ENCODE assay signal across 14 cellular contexts in the genomic region with DNA sequence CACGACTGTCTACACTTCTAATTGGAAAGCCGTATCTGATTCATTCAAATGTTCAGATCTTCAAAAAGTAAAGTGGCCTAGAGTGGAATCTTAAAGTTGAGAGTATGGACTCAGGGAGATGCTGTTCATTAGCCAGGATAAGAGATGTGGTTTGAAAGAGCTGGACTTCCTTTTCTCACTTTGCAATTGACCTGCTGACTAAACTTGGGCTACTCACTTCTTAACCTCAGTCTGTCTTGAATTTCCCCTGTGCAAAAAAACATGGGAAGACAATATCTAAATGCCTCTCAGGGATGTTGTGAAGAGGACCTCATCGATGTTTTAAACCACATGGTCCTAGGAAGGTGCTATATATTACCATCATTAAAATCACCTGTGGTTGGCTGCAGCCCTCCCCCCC.
A peak's percentile ranks its signal among the peaks of the same experiment; 100 is the strongest.
DNase-seq lines count a peak whose midpoint lies in the region; ATAC-seq and TF ChIP-seq lines count a peak whose summit lies in the region.
"Had no signal": no experiment of that assay in that cellular context is flagged by ENCODE, and none has a peak within 500 bp of the region (broad histone marks: within the 10 kb centered on the region; RNA-seq: fewer than 3 reads in every experiment).

No MANE protein-coding gene starts in this region.

- peaks cover 3% of the 10 kb centered on the region for H3K9me3 Mint-ChIP-seq in activated CD8-positive, alpha-beta memory T cell treated with anti-CD3 and anti-CD28 coated beads, Interleukin-2, amount 10 ng/mL, durations not matched to agents 7 days and 5 days (ENCODE audit: low read depth)
- H3K9me3 Mint-ChIP-seq: HFFc6 had no signal

- H3K4me1 ChIP-seq in KMS-11 (ENCODE audit: low read depth, poor library complexity, severe bottlenecking), result peaks cover 83% of the 10 kb centered on the region
- H3K4me1 ChIP-seq in psoas muscle, result peaks cover 38% of the 10 kb centered on the region
- H3K4me1 ChIP-seq in PC-3 (ENCODE audit: insufficient read depth, low read length), result peaks cover 21% of the 10 kb centered on the region
- H3K4me1 ChIP-seq in A673 (ENCODE audit: insufficient read depth, low read length, poor library complexity, severe bottlenecking), result peaks cover 6% of the 10 kb centered on the region
- H3K4me1 ChIP-seq: SJCRH30 had no signal

- H3K27me3 Mint-ChIP-seq in activated CD8-positive, alpha-beta memory T cell treated with anti-CD3 and anti-CD28 coated beads, Interleukin-2, amount 10 ng/mL, durations not matched to agents 7 days and 5 days, result no peaks in the 10 kb centered on the region
- H3K27me3 Mint-ChIP-seq: activated naive CD8-positive, alpha-beta T cell treated with anti-CD3 and anti-CD28 coated beads, Interleukin-2, amount 10 ng/mL, durations not matched to agents 7 days and 5 days had no signal

- no peak for ATAC-seq in activated CD8-positive, alpha-beta memory T cell treated with anti-CD3 and anti-CD28 coated beads, Interleukin-2, amount 10 ng/mL, durations not matched to agents 7 days and 5 days
- ATAC-seq in GM21576 (IDR thresholded peaks at IDR 0.05; ENCODE audit: unreplicated experiment) (peak; percentile 42), psoas muscle (no peak), PC-3 (no peak)

- peaks cover 81% of the 10 kb centered on the region for H3K4me1 Mint-ChIP-seq in activated CD8-positive, alpha-beta memory T cell treated with anti-CD3 and anti-CD28 coated beads, Interleukin-2, amount 10 ng/mL, durations not matched to agents 7 days and 5 days

- no peak overlapping the region for H3K4me3 Mint-ChIP-seq in activated CD8-positive, alpha-beta memory T cell treated with anti-CD3 and anti-CD28 coated beads, Interleukin-2, amount 10 ng/mL, durations not matched to agents 7 days and 5 days
- H3K4me3 Mint-ChIP-seq: activated naive CD8-positive, alpha-beta T cell treated with anti-CD3 and anti-CD28 coated beads, Interleukin-2, amount 10 ng/mL, durations not matched to agents 7 days and 5 days; HFFc6 had no signal

- CTCF ChIA-PET in activated CD8-positive, alpha-beta memory T cell treated with anti-CD3 and anti-CD28 coated beads, Interleukin-2, amount 10 ng/mL, durations not matched to agents 7 days and 5 days (lab: Charles Lee), result interaction anchor here (1.4 kb wide), 2 partner anchors 63 to 67 kb away, joined by 4 to 5 read pairs; no protein-coding TSS in a partner anchor
- CTCF ChIA-PET in PC-3 (lab: Charles Lee), result no interaction called here
- CTCF ChIA-PET in A673 (lab: Charles Lee), result no interaction called here

- POLR2A ChIA-PET in PC-3 (lab: Charles Lee; ENCODE audit: unreplicated experiment), result no interaction called here
- POLR2A ChIA-PET in A673 (lab: Charles Lee; ENCODE audit: low non-redundant PET), result no interaction called here

- no peak for TF ChIP-seq CTCF in KMS-11 (conservative IDR thresholded peaks at IDR 0.05; ENCODE audit: low read depth, low read length)
- no peak for TF ChIP-seq CTCF in psoas muscle (IDR thresholded peaks at IDR 0.05)
- no peak for TF ChIP-seq CTCF in PC-3 (conservative IDR thresholded peaks at IDR 0.05; ENCODE audit: low read depth, low read length)
- no peak for TF ChIP-seq CTCF in A673 (conservative IDR thresholded peaks at IDR 0.05; ENCODE audit: low read depth, low read length)

- H3K36me3 Mint-ChIP-seq in activated CD8-positive, alpha-beta memory T cell treated with anti-CD3 and anti-CD28 coated beads, Interleukin-2, amount 10 ng/mL, durations not matched to agents 7 days and 5 days, result peaks cover 79% of the 10 kb centered on the region

- intact Hi-C loops in psoas muscle (cut with DNase I) (loop anchor here in 1 of 2 donors (5.0 kb wide), 1 partner anchor 73 kb away; no protein-coding TSS in a partner anchor), PC-3 (cut with micrococcal nuclease) (no loop called here), A673 (cut with micrococcal nuclease; ENCODE audit: unreplicated experiment) (no loop called here)

- H3K79me2 ChIP-seq in KMS-11 (ENCODE audit: insufficient read depth, low read depth) (peaks cover 10% of the 10 kb centered on the region; the same call in 1 of the 2 replicates), PC-3 (ENCODE audit: low read length) (no peaks in the 10 kb centered on the region)

- BruUV-seq in PC-3 (replicated peaks; lab: Mats Ljungman, UMichigan) (no TSS peak), A673 (replicated peaks; lab: Mats Ljungman, UMichigan) (no TSS peak)

- no peak for DNase-seq in activated CD8-positive, alpha-beta memory T cell treated with anti-CD3 and anti-CD28 coated beads, Interleukin-2, amount 10 ng/mL, durations not matched to agents 7 days and 5 days
- no peak for DNase-seq in activated CD8-positive, alpha-beta memory T cell treated with anti-CD3 and anti-CD28 coated beads, Interleukin-2, amount 50 U/mL, for 48 hours
- DNase-seq in psoas muscle (no peak), PC-3 (no peak), A673 (ENCODE audit: low spot score) (no peak), DMS53 (lab: John Stamatoyannopoulos, UW) (no peak)
- DNase-seq: activated naive CD8-positive, alpha-beta T cell treated with anti-CD3 and anti-CD28 coated beads, Interleukin-2, amount 10 ng/mL, durations not matched to agents 7 days and 5 days; HFFc6; NCI-H1092 treated with DMSO at 0.1 percent for 48 hours; NCI-H69; SJCRH30; thyroid gland had no signal

- H3K36me3 ChIP-seq in KMS-11 (ENCODE audit: insufficient read depth) (no peaks in the 10 kb centered on the region), psoas muscle (ENCODE audit: insufficient read depth in 1 of 2, low read depth in 1 of 2) (no peaks in the 10 kb centered on the region), PC-3 (ENCODE audit: low read depth, low read length) (no peaks in the 10 kb centered on the region), A673 (ENCODE audit: insufficient read depth, low read length, poor library complexity, severe bottlenecking) (no peaks in the 10 kb centered on the region)
- H3K36me3 ChIP-seq: SJCRH30, thyroid gland had no signal

- WGBS in psoas muscle, 3 donors, result 76 to 94% (median 77%) methylated on average over 3 of the region's 3 CpGs

- H3K4me3 ChIP-seq in KMS-11 (IDR thresholded peaks at IDR 0.05; ENCODE audit: insufficient read depth, low read depth, low read length) (no peak overlapping the region), psoas muscle (no peak overlapping the region), PC-3 (ENCODE audit: low read length) (no peak overlapping the region), A673 (ENCODE audit: low read depth, low read length, poor library complexity, severe bottlenecking) (no peak overlapping the region)
- H3K4me3 ChIP-seq: SJCRH30, thyroid gland had no signal

- no peaks in the 10 kb centered on the region for H3K9me2 ChIP-seq in PC-3 (replicated peaks; ENCODE audit: low read length)

- H3K27me3 ChIP-seq in KMS-11 (ENCODE audit: insufficient read depth, low read depth) (no peaks in the 10 kb centered on the region), psoas muscle (ENCODE audit: insufficient read depth in 3 of 3, low read length in 2 of 3) (no peaks in the 10 kb centered on the region), PC-3 (ENCODE audit: low read length) (no peaks in the 10 kb centered on the region), A673 (replicated peaks; ENCODE audit: insufficient read depth, low read depth, low read length, poor library complexity) (no peaks in the 10 kb centered on the region)
- H3K27me3 ChIP-seq: SJCRH30, thyroid gland had no signal

- no peak overlapping the region for H2AFZ ChIP-seq in KMS-11 (ENCODE audit: low read depth)
- H2AFZ ChIP-seq in PC-3 (ENCODE audit: low read length), result no peak overlapping the region

- H3K27ac ChIP-seq in KMS-11 (peak overlapping the region; percentile 92), psoas muscle (peak overlapping the region; percentile 67), PC-3 (ENCODE audit: low read length) (no peak overlapping the region), A673 (ENCODE audit: low read depth, low read length, poor library complexity, severe bottlenecking) (no peak overlapping the region)
- H3K27ac ChIP-seq: SJCRH30, thyroid gland had no signal

- peak overlapping the region; percentile 47 for H3K27ac Mint-ChIP-seq in activated CD8-positive, alpha-beta memory T cell treated with anti-CD3 and anti-CD28 coated beads, Interleukin-2, amount 10 ng/mL, durations not matched to agents 7 days and 5 days
- H3K27ac Mint-ChIP-seq: activated naive CD8-positive, alpha-beta T cell treated with anti-CD3 and anti-CD28 coated beads, Interleukin-2, amount 10 ng/mL, durations not matched to agents 7 days and 5 days; HFFc6 had no signal

- no peaks in the 10 kb centered on the region for H3K9me3 ChIP-seq in psoas muscle
- H3K9me3 ChIP-seq in PC-3 (ENCODE audit: low read length), result no peaks in the 10 kb centered on the region
- H3K9me3 ChIP-seq in A673 (ENCODE audit: low read depth, low read length, poor library complexity, severe bottlenecking), result no peaks in the 10 kb centered on the region
- H3K9me3 ChIP-seq: SJCRH30, thyroid gland had no signal

- peak overlapping the region; percentile 65 for H3K4me2 ChIP-seq in KMS-11
- no peak overlapping the region for H3K4me2 ChIP-seq in PC-3 (ENCODE audit: low read length)

- no peak overlapping the region for H3K9ac ChIP-seq in KMS-11
- no peak overlapping the region for H3K9ac ChIP-seq in PC-3 (ENCODE audit: low read length)

- H4K20me1 ChIP-seq in KMS-11 (ENCODE audit: insufficient read depth), result no peaks in the 10 kb centered on the region
- H4K20me1 ChIP-seq in PC-3 (ENCODE audit: low read length), result no peaks in the 10 kb centered on the region

- H3F3A ChIP-seq in PC-3 (ENCODE audit: low read length, unreplicated experiment), result no peaks in the 10 kb centered on the region

Comparison
In these comparisons a context has a peak if more than half of its experiments do, and no peak if none do; other contexts are left out.
1. H3K27ac ChIP-seq: peak in KMS-11 (single experiment) and psoas muscle (single experiment); none in PC-3 (single experiment) and A673 (single experiment).